Comparison of ENCODE assay signal across 26 cellular contexts in the genomic region with DNA sequence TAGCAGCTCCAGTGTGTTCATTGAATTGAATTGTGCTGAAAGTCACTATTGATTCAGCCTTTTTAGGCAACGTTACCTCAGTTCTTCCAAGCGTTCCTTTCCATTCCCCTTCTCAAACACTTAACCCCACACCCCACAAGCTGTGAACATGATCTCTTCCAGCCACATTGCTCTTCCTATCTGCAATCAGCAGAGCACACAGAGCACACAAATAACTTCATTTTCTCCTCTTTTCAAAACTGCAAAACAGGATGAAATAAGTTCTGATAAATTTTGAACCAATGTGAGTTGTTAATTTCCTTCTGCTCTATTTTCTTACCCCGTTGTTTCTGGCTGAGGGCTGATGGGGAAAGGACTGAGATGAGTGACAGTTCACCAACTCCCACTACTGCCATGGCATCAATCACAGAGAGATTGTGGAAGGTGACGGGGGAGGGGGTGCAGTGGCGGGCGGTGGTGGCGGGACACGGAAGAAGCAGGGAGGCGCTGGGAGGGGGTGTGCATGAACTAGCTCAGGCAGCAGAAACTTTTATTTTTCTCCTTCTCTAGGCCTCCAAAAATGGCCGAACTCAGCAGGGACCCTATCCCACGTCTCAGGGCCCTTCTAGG.
A peak's percentile ranks its signal among the peaks of the same experiment; 100 is the strongest.
DNase-seq lines count a peak whose midpoint lies in the region; ATAC-seq, FAIRE-seq and TF ChIP-seq lines count a peak whose summit lies in the region.
"Had no signal": no experiment of that assay in that cellular context is flagged by ENCODE, and none has a peak within 500 bp of the region (broad histone marks: within the 10 kb centered on the region; RNA-seq: fewer than 3 reads in every experiment).

No MANE protein-coding gene starts in this region.

- no peak for TF ChIP-seq CTCF in SK-N-SH (IDR thresholded peaks at IDR 0.05)
- TF ChIP-seq CTCF in bronchial epithelial cell (IDR thresholded peaks at IDR 0.05; ENCODE audit: insufficient read depth, low read length, severe bottlenecking), result no peak

- no peaks in the 10 kb centered on the region for H3K9me3 ChIP-seq in SK-N-SH
- H3K9me3 ChIP-seq: A549; BE2C; BLaER1 treated with 17β-estradiol and CSF1 and Interleukin-3, amounts not matched to agents 10 nM and 100 nM had no signal

- H3K27me3 ChIP-seq in SK-N-SH (ENCODE audit: insufficient read depth), result no peaks in the 10 kb centered on the region
- peaks cover 3% of the 10 kb centered on the region for H3K27me3 ChIP-seq in bronchial epithelial cell (ENCODE audit: control insufficient read depth, insufficient read depth, low read length)
- H3K27me3 ChIP-seq: BE2C; BLaER1 treated with 17β-estradiol and CSF1 and Interleukin-3, amounts not matched to agents 10 nM and 100 nM had no signal

- CTCF ChIA-PET in SK-N-SH (lab: Yijun Ruan, JAX), result interaction anchor here (1.5 kb wide), 1 partner anchor 11 kb away, joined by 4 read pairs; no protein-coding TSS in a partner anchor

- H3K27ac ChIP-seq in SK-N-SH (ENCODE audit: low read depth in 2 of 2, low read length in 1 of 2), result peak overlapping the region in 1 of 2 experiments; percentile 31; a peak in 1 of 4 replicates
- H3K27ac ChIP-seq: 22Rv1; A549; BLaER1 treated with 17β-estradiol and CSF1 and Interleukin-3, amounts not matched to agents 10 nM and 100 nM had no signal

- peaks cover 0 to 7% of the 10 kb centered on the region in 2 experiments; a peak in 1 of 4 replicates for H3K4me1 ChIP-seq in SK-N-SH (ENCODE audit: control insufficient read depth in 1 of 2, insufficient read depth in 2 of 2, low read depth in 1 of 2, low read length in 1 of 2)
- H3K4me1 ChIP-seq: A549; BLaER1 treated with 17β-estradiol and CSF1 and Interleukin-3, amounts not matched to agents 10 nM and 100 nM had no signal

- H3K36me3 ChIP-seq in SK-N-SH (replicated peaks in 1 of 2; ENCODE audit: control insufficient read depth in 1 of 2, insufficient read depth in 2 of 2, low read length in 1 of 2) (peaks cover 0 to 8% of the 10 kb centered on the region in 2 experiments), bronchial epithelial cell (ENCODE audit: control insufficient read depth, insufficient read depth, low read length) (no peaks in the 10 kb centered on the region)
- H3K36me3 ChIP-seq: BE2C; BLaER1 treated with 17β-estradiol and CSF1 and Interleukin-3, amounts not matched to agents 10 nM and 100 nM had no signal

- peaks cover 19% of the 10 kb centered on the region for H3F3A ChIP-seq in SK-N-SH (replicated peaks; ENCODE audit: insufficient read depth)

- no peak for ATAC-seq in SK-N-SH treated with all-trans-retinoic acid at 6 μM for 48 hours
- ATAC-seq: GM12878, HCT116 had no signal

- TF ChIP-seq EP300 in SK-N-SH (IDR thresholded peaks at IDR 0.05; ENCODE audit: borderline replicate concordance in 1 of 2, low read depth in 1 of 2, low read length in 1 of 2), result no peak; a peak in 1 of 4 replicates

- peaks cover 86% of the 10 kb centered on the region for H3K79me2 ChIP-seq in SK-N-SH (ENCODE audit: insufficient read depth)

- H3K4me2 ChIP-seq in SK-N-SH, result no peak overlapping the region
- H3K4me2 ChIP-seq: A549; BLaER1 treated with 17β-estradiol and CSF1 and Interleukin-3, amounts not matched to agents 10 nM and 100 nM; GM23338 had no signal

- H2AFZ ChIP-seq in SK-N-SH (ENCODE audit: low read depth), result no peak overlapping the region
- H2AFZ ChIP-seq: GM23338 had no signal

- no peaks in the 10 kb centered on the region for H3K9me2 ChIP-seq in SK-N-SH

- no peak overlapping the region for H3K9ac ChIP-seq in SK-N-SH
- H3K9ac ChIP-seq: BLaER1 treated with 17β-estradiol and CSF1 and Interleukin-3, amounts not matched to agents 10 nM and 100 nM had no signal

- WGBS in SK-N-SH (ENCODE audit: low lambda C conversion rate), result 84% methylated on average over 11 of the region's 11 CpGs

- FAIRE-seq in bronchial epithelial cell (lab: Jason Lieb, UNC), result peak; percentile 60
- FAIRE-seq: A549, D721Med, GM12878, GM19239 had no signal

- no peak for TF ChIP-seq RAD21 in SK-N-SH (IDR thresholded peaks at IDR 0.05; ENCODE audit: low read length)

- POLR2A ChIA-PET in SK-N-SH (lab: Yijun Ruan, JAX), result no interaction called here

- DNase-seq in SK-N-SH (no peak), bronchial epithelial cell (ENCODE audit: low read depth) (no peak), left kidney (ENCODE audit: low read depth, low spot score) (peak; percentile 48), putamen (ENCODE audit: low spot score) (peak; percentile 81), NOMO-1 treated with dmso at 0.1 percent for 144 hours (lab: John Stamatoyannopoulos, UW; ENCODE audit: unreplicated experiment) (no peak), HK-2 (ENCODE audit: unreplicated experiment) (no peak), A172 (ENCODE audit: low spot score) (no peak)
- DNase-seq: ACHN; AML-193; BE2C; CD4-positive, alpha-beta T cell; CD8-positive, alpha-beta memory T cell; DMS 273 treated with DMSO at 0.1 percent for 48 hours; DMS79; EL; GDM1; H9 had no signal

- no peak overlapping the region for H3K4me3 ChIP-seq in SK-N-SH (ENCODE audit: low read depth in 2 of 2, low read length in 1 of 2)
- H3K4me3 ChIP-seq in bronchial epithelial cell (ENCODE audit: low read depth, low read length), result no peak overlapping the region
- H3K4me3 ChIP-seq: A549; BLaER1 treated with 17β-estradiol and CSF1 and Interleukin-3, amounts not matched to agents 10 nM and 100 nM; GM12878; GM23338 had no signal

- H4K20me1 ChIP-seq in SK-N-SH (ENCODE audit: insufficient read depth), result no peaks in the 10 kb centered on the region; the same call in 1 of the 2 replicates
- H4K20me1 ChIP-seq: BLaER1 treated with 17β-estradiol and CSF1 and Interleukin-3, amounts not matched to agents 10 nM and 100 nM had no signal

TF ChIP-seq in SK-N-SH, 30 proteins besides CTCF, POLR2A, EP300 and RAD21:
- TF ChIP-seq CHD2 (IDR thresholded peaks at IDR 0.05; ENCODE audit: low read length, partially characterized antibody) (peak; percentile 17), GATA2 (CRISPR knock-in tag; IDR thresholded peaks at IDR 0.05) (peak; percentile 59; the same call in 1 of the 2 replicates), NFIC (IDR thresholded peaks at IDR 0.05; ENCODE audit: borderline replicate concordance) (no peak)

TF ChIP-seq in SK-N-SH treated with all-trans-retinoic acid at 6 μM for 48 hours, 23 proteins besides CTCF, POLR2A, EP300 and RAD21:
- TF ChIP-seq ZFP3 (CRISPR knock-in tag; IDR thresholded peaks at IDR 0.05) (no peak), RARB (CRISPR knock-in tag; IDR thresholded peaks at IDR 0.05) (no peak), PATZ1 (CRISPR knock-in tag; IDR thresholded peaks at IDR 0.05; ENCODE audit: borderline replicate concordance) (no peak), BACH2 (CRISPR knock-in tag; IDR thresholded peaks at IDR 0.05; ENCODE audit: borderline replicate concordance) (no peak)

Comparison
In these comparisons a context has a peak if more than half of its experiments do, and no peak if none do; other contexts are left out.
1. DNase-seq: peak in left kidney (single experiment) and putamen (single experiment); none in SK-N-SH (single experiment), bronchial epithelial cell (single experiment), NOMO-1 treated with dmso at 0.1 percent for 144 hours (single experiment), HK-2 (single experiment) and A172 (single experiment).